Comparison of ENCODE assay signal across 1 cellular context in the genomic region with DNA sequence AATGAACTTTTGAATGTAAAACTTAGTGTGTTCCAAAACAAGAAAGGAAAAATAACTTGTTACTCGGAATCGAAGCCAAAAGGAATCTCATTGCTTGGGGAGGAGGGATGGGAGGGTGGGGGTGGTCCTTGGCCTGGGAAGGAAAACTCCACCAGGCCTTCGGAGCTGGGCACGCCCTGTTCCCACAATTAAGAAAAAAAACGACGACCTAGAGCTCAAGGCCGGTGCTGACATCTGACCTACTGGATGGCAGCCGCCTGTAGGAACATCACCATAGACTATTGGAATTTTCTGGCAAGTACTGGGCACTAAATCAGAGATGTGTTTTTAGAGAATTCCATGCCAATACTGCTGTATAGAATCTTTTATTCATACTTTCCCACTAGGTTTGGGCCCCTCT.
TF ChIP-seq lines count a peak whose summit lies in the region.

No MANE protein-coding gene starts in this region.

TF ChIP-seq in SK-N-SH, 30 proteins besides CTCF, POLR2A, EP300 and RAD21 (continued from another document):
- TF ChIP-seq RCOR1 (IDR thresholded peaks at IDR 0.05; ENCODE audit: low read length), result no peak
- no peak for TF ChIP-seq TAF1 (IDR thresholded peaks at IDR 0.05; ENCODE audit: borderline replicate concordance, low read depth, low read length)
TF ChIP-seq in SK-N-SH: peak in this region for 0.
